25 cellular contexts compared by ENCODE assay signal in the genomic region with DNA sequence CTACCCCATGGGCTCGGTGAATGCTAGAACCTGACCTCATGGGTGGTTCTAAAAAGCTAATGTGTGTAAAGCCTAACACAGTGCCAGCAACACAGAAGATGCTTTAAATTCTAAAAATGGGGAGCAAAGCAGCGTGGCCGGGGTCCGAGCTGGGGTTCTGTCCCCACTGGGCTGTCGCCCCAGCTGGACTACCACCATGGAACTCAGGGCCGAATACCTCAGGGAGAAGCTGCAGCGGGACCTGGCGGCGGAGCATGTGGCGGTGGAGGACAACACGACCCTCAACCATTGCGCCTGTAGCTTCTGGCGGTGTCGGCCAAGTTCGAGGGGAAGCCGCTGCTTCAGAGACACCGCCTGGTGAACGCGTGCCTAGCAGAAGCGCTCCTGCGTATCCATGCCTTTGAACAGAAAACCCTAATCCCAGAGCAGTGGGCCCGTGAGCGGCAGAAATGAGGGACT. TPM values are rescaled to one million over a fixed set of nuclear protein-coding genes. Genes with fewer than 3 reads are reported as not detected.
DNase-seq lines count a peak whose midpoint lies in the region; ATAC-seq, FAIRE-seq and TF ChIP-seq lines count a peak whose summit lies in the region.
"Had no signal": no experiment of that assay in that cellular context is flagged by ENCODE, and none has a peak within 500 bp of the region (broad histone marks: within the 10 kb centered on the region; RNA-seq: fewer than 3 reads in every experiment).

No MANE protein-coding gene starts in this region.

- peaks cover 3% of the 10 kb centered on the region; the same call in 1 of the 2 replicates for H3K9me1 ChIP-seq in IMR-90 (ENCODE audit: insufficient read depth, low read length)

- no peak for TF ChIP-seq RAD21 in IMR-90 (IDR thresholded peaks at IDR 0.05; ENCODE audit: low read length)
- peak in 1 of 2 experiments; percentile 20; a peak in 1 of 4 replicates for TF ChIP-seq RAD21 in H1 (IDR thresholded peaks at IDR 0.05 in 1 of 2, conservative IDR thresholded peaks at IDR 0.05 in 1 of 2; ENCODE audit: low read depth in 2 of 2, low read length in 2 of 2)
- TF ChIP-seq RAD21 in neural cell (conservative IDR thresholded peaks at IDR 0.05): no peak

- no peak for FAIRE-seq in H1 (lab: Jason Lieb, UNC)
- FAIRE-seq: small intestine had no signal

- peaks cover 47% of the 10 kb centered on the region for H3K36me3 ChIP-seq in DND-41 (ENCODE audit: insufficient read depth, low read length)
- H3K36me3 ChIP-seq in IMR-90 (ENCODE audit: control insufficient read depth, insufficient read depth, low read length): peaks cover 9% of the 10 kb centered on the region
- peaks cover 0 to 16% (median 2%) of the 10 kb centered on the region in 4 experiments; a peak in 2 of 8 replicates for H3K36me3 ChIP-seq in H1 (ENCODE audit: control insufficient read depth in 2 of 4, insufficient read depth in 4 of 4, low read length in 3 of 4)
- H3K36me3 ChIP-seq in neural cell (ENCODE audit: insufficient read depth, low read length): peaks cover 21% of the 10 kb centered on the region
- H3K36me3 ChIP-seq: uterus had no signal

- TF ChIP-seq CTCF in DND-41 (IDR thresholded peaks at IDR 0.05; ENCODE audit: borderline replicate concordance, extremely low read depth, low read length, poor library complexity, severe bottlenecking) (peak; percentile 26), IMR-90 (conservative IDR thresholded peaks at IDR 0.05; ENCODE audit: low read depth, low read length) (no peak), H1 (IDR thresholded peaks at IDR 0.05; ENCODE audit: control extremely low read depth in 1 of 3, insufficient read depth in 1 of 3, low read depth in 1 of 3, low read length in 3 of 3) (no peak), neural cell (IDR thresholded peaks at IDR 0.05; ENCODE audit: poor library complexity, severe bottlenecking) (no peak)

- peaks cover 9 to 11% of the 10 kb centered on the region in 2 experiments; a peak in 3 of 4 replicates for H3K79me1 ChIP-seq in IMR-90 (ENCODE audit: low read depth in 1 of 2, low read length in 2 of 2)
- no peaks in the 10 kb centered on the region for H3K79me1 ChIP-seq in H1 (ENCODE audit: low read depth, low read length)

- dilution Hi-C loops in IMR-90 (cut with HindIII; ENCODE audit: low sequenced_read_pairs, unreplicated experiment): no loop called here

- peaks cover 68% of the 10 kb centered on the region for H3K79me2 ChIP-seq in DND-41 (ENCODE audit: insufficient read depth, low read length)
- peaks cover 2 to 36% of the 10 kb centered on the region in 2 experiments; a peak in 3 of 4 replicates for H3K79me2 ChIP-seq in H1 (ENCODE audit: control insufficient read depth in 1 of 2, insufficient read depth in 2 of 2, low read length in 2 of 2)
- peaks cover 58% of the 10 kb centered on the region for H3K79me2 ChIP-seq in neural cell (replicated peaks; ENCODE audit: insufficient read depth, low read length)

- peaks cover 4% of the 10 kb centered on the region for H3K23me2 ChIP-seq in H1 (ENCODE audit: low read depth, low read length)

- peak overlapping the region in 1 of 2 experiments; percentile 21; a peak in 1 of 4 replicates for H3K4me3 ChIP-seq in DND-41 (ENCODE audit: low read depth in 1 of 2, low read length in 2 of 2)
- H3K4me3 ChIP-seq in IMR-90 (ENCODE audit: insufficient read depth, low read depth, low read length): no peak overlapping the region
- no peak overlapping the region for H3K4me3 ChIP-seq in H1 (ENCODE audit: extremely low read depth in 1 of 4, insufficient read depth in 2 of 4, low read depth in 3 of 4, low read length in 4 of 4)
- no peak overlapping the region for H3K4me3 ChIP-seq in neural cell (ENCODE audit: low read length)
- H3K4me3 ChIP-seq: lung, SK-N-MC, uterus had no signal

- peak overlapping the region; percentile 57 for H3K9ac ChIP-seq in DND-41 (ENCODE audit: low read depth, low read length)
- no peak overlapping the region for H3K9ac ChIP-seq in IMR-90 (ENCODE audit: low read depth, low read length)
- no peak overlapping the region for H3K9ac ChIP-seq in H1 (replicated peaks in 1 of 4; ENCODE audit: extremely low read depth in 1 of 4, low read depth in 3 of 4, low read length in 3 of 4)
- H3K9ac ChIP-seq in neural cell (ENCODE audit: low read length): no peak overlapping the region

- ATAC-seq in DND-41 (ENCODE audit: insufficient read depth, low read depth) (peak; percentile 6; the same call in 2 of the 3 replicates), IMR-90 (ENCODE audit: low read depth) (no peak), HG02623 (IDR thresholded peaks at IDR 0.05; ENCODE audit: unreplicated experiment) (no peak)
- ATAC-seq: activated CD8-positive, alpha-beta memory T cell treated with anti-CD3 and anti-CD28 coated beads, Interleukin-2, amount 10 ng/mL, durations not matched to agents 7 days and 5 days; activated T-cell treated with anti-CD3 and anti-CD28 coated beads, Interleukin-2, amount 50 U/mL, for 72 hours had no signal

- H4K20me1 ChIP-seq in DND-41 (ENCODE audit: insufficient read depth, low read length) (peaks cover 18% of the 10 kb centered on the region; the same call in 1 of the 2 replicates), IMR-90 (ENCODE audit: insufficient read depth, low read length) (peaks cover 11% of the 10 kb centered on the region; the same call in 1 of the 2 replicates), H1 (replicated peaks in 1 of 2; ENCODE audit: control insufficient read depth in 1 of 2, insufficient read depth in 2 of 2, low read length in 2 of 2) (peaks cover 0 to 6% of the 10 kb centered on the region in 2 experiments), neural cell (ENCODE audit: insufficient read depth) (peaks cover 25% of the 10 kb centered on the region)

- no peaks in the 10 kb centered on the region for H3K9me2 ChIP-seq in neural cell (ENCODE audit: insufficient read depth, low read length)

- POLR2A ChIA-PET in IMR-90 (lab: Charles Lee; ENCODE audit: unreplicated experiment): interaction anchor here (0.9 kb wide), 1 partner anchor 167 kb away, joined by 3 read pairs; no protein-coding TSS in a partner anchor
- POLR2A ChIA-PET in H1 (lab: Charles Lee; ENCODE audit: partially characterized antibody): interaction anchor here (0.8 to 10.3 kb wide), 7 partner anchors 8 to 168 kb away, joined by 3 to 161 read pairs (median 12); a partner anchor contains a TSS

- BruUV-seq in IMR-90 (replicated peaks; lab: Mats Ljungman, UMichigan): no TSS peak

- H3K27ac ChIP-seq in DND-41 (ENCODE audit: low read length): peak overlapping the region; percentile 97
- H3K27ac ChIP-seq in IMR-90 (ENCODE audit: insufficient read depth, low read length): no peak overlapping the region
- no peak overlapping the region for H3K27ac ChIP-seq in H1 (ENCODE audit: low read depth, low read length)
- H3K27ac ChIP-seq in neural cell (ENCODE audit: low read length): no peak overlapping the region
- H3K27ac ChIP-seq: epithelial cell of prostate, RWPE1, SK-N-MC, uterus had no signal

- H4K91ac ChIP-seq in IMR-90 (ENCODE audit: insufficient read depth, low read depth, low read length): no peak overlapping the region
- H4K91ac ChIP-seq in H1 (replicated peaks; ENCODE audit: insufficient read length, low read length): no peak overlapping the region

- H3K4me1 ChIP-seq in DND-41 (ENCODE audit: insufficient read depth, low read length) (peaks cover 79% of the 10 kb centered on the region), IMR-90 (ENCODE audit: control insufficient read depth, insufficient read depth, low read length) (peaks cover 4% of the 10 kb centered on the region), H1 (replicated peaks in 1 of 4; ENCODE audit: control insufficient read depth in 3 of 4, insufficient read depth in 4 of 4, low read length in 3 of 4) (peaks cover 0 to 16% (median 6%) of the 10 kb centered on the region in 4 experiments; a peak in 4 of 7 replicates)
- H3K4me1 ChIP-seq: uterus had no signal

- no peak overlapping the region for H3K18ac ChIP-seq in IMR-90 (ENCODE audit: low read depth, low read length)
- H3K18ac ChIP-seq in H1 (ENCODE audit: extremely low read depth, low read length): no peak overlapping the region

- H3K9me3 ChIP-seq in DND-41 (ENCODE audit: insufficient read depth, low read length, severe bottlenecking): no peaks in the 10 kb centered on the region
- H3K9me3 ChIP-seq in IMR-90 (ENCODE audit: control insufficient read depth, insufficient read depth, low read length): no peaks in the 10 kb centered on the region
- no peaks in the 10 kb centered on the region for H3K9me3 ChIP-seq in H1 (ENCODE audit: insufficient read depth in 2 of 2, low read depth in 1 of 2, low read length in 1 of 2)
- no peaks in the 10 kb centered on the region for H3K9me3 ChIP-seq in neural cell (ENCODE audit: low read length)
- H3K9me3 ChIP-seq: uterus had no signal

- no peak overlapping the region for H4K5ac ChIP-seq in IMR-90 (ENCODE audit: low read depth, low read length)
- H4K5ac ChIP-seq in H1 (ENCODE audit: insufficient read length, low read depth, low read length): no peak overlapping the region

- H3K56ac ChIP-seq in IMR-90 (ENCODE audit: extremely low read depth, insufficient read depth, low read length): no peak overlapping the region
- no peak overlapping the region for H3K56ac ChIP-seq in H1 (replicated peaks; ENCODE audit: insufficient read length, low read depth, low read length)

- H3K27me3 ChIP-seq in DND-41 (ENCODE audit: insufficient read depth, low read length, poor library complexity): no peaks in the 10 kb centered on the region
- H3K27me3 ChIP-seq in IMR-90 (ENCODE audit: control insufficient read depth, insufficient read depth, low read length): no peaks in the 10 kb centered on the region
- H3K27me3 ChIP-seq in H1 (replicated peaks in 1 of 4; ENCODE audit: control insufficient read depth in 3 of 4, extremely low read depth in 1 of 4, insufficient read depth in 3 of 4, low read length in 3 of 4): no peaks in the 10 kb centered on the region
- no peaks in the 10 kb centered on the region for H3K27me3 ChIP-seq in neural cell (ENCODE audit: insufficient read depth, low read depth, low read length)
- H3K27me3 ChIP-seq: uterus had no signal

- no peak overlapping the region for H3K14ac ChIP-seq in IMR-90 (replicated peaks; ENCODE audit: low read depth, low read length)
- no peak overlapping the region for H3K14ac ChIP-seq in H1 (ENCODE audit: insufficient read length)

- no peak overlapping the region for H2BK15ac ChIP-seq in IMR-90 (ENCODE audit: low read depth, low read length)
- H2BK15ac ChIP-seq in H1 (ENCODE audit: low read length): no peak overlapping the region

- H3K23ac ChIP-seq in IMR-90 (ENCODE audit: low read depth, low read length): no peak overlapping the region
- H3K23ac ChIP-seq in H1 (ENCODE audit: insufficient read length): no peak overlapping the region

- H3K4me2 ChIP-seq in DND-41 (ENCODE audit: insufficient read depth, low read length): peak overlapping the region; percentile 64
- H3K4me2 ChIP-seq in IMR-90 (ENCODE audit: low read depth, low read length): no peak overlapping the region
- no peak overlapping the region for H3K4me2 ChIP-seq in H1 (ENCODE audit: insufficient read depth in 1 of 2, low read depth in 2 of 2, low read length in 2 of 2)
- no peak overlapping the region for H3K4me2 ChIP-seq in neural cell (ENCODE audit: low read length)

- H2AK5ac ChIP-seq in IMR-90 (ENCODE audit: low read depth, low read length): no peak overlapping the region
- peak overlapping the region; percentile 8; the same call in 1 of the 2 replicates for H2AK5ac ChIP-seq in H1 (ENCODE audit: low read depth, low read length)

- no peak overlapping the region for H2BK120ac ChIP-seq in IMR-90 (ENCODE audit: low read depth, low read length)
- no peak overlapping the region for H2BK120ac ChIP-seq in H1 (replicated peaks; ENCODE audit: low read depth, low read length)

- DNase-seq in DND-41 (peak; percentile 48), IMR-90 (no peak), H1 (ENCODE audit: low read depth in 1 of 2, low spot score in 2 of 2) (peak in 1 of 2 experiments; percentile 64), NCI-H2227 treated with DMSO at 0.1 percent for 48 hours (lab: John Stamatoyannopoulos, UW) (no peak), DMS153 treated with DMSO at 0.1 percent for 48 hours (lab: John Stamatoyannopoulos, UW; ENCODE audit: unreplicated experiment) (no peak)
- DNase-seq: activated CD4-positive, alpha-beta T cell treated with anti-CD3 and anti-CD28 coated beads, Interleukin-2, amount 10 ng/mL, durations not matched to agents 24 days and 14 days; activated CD8-positive, alpha-beta memory T cell treated with anti-CD3 and anti-CD28 coated beads, Interleukin-2, amount 10 ng/mL, durations not matched to agents 7 days and 5 days; activated naive CD4-positive, alpha-beta T cell treated with Interleukin-2 at 50 U/mL for 16 hours; activated T-cell treated with anti-CD3 and anti-CD28 coated beads, Interleukin-2, amount 50 U/mL, for 72 hours; amniotic stem cell; caudate nucleus; CD4-positive, CD25-positive, alpha-beta regulatory T cell; head of caudate nucleus; kidney glomerular epithelial cell; NCI-H1436 treated with DMSO at 0.1 percent for 48 hours; occipital lobe; small intestine; stimulated activated CD4-positive, alpha-beta T cell treated with anti-CD3 and anti-CD28 coated beads, Interleukin-2, amount 100 ng/mL, for 24 hours; uterus had no signal

- H2BK20ac ChIP-seq in IMR-90 (ENCODE audit: low read depth, low read length): no peak overlapping the region
- H2BK20ac ChIP-seq in H1 (ENCODE audit: low read length): no peak overlapping the region

- in situ Hi-C loops in IMR-90 (cut with MboI; ENCODE audit: low sequenced_read_pairs): no loop called here

- H2BK5ac ChIP-seq in IMR-90 (ENCODE audit: low read depth, low read length, poor library complexity, severe bottlenecking) (no peak overlapping the region), H1 (ENCODE audit: low read depth, low read length) (peak overlapping the region; percentile 60; the same call in 1 of the 2 replicates)

- H3K4ac ChIP-seq in IMR-90 (ENCODE audit: low read depth, low read length) (no peak overlapping the region), H1 (replicated peaks; ENCODE audit: insufficient read length, low read depth, low read length) (no peak overlapping the region)

- intact Hi-C loops in IMR-90 (cut with micrococcal nuclease): no loop called here

- H4K8ac ChIP-seq in IMR-90 (ENCODE audit: low read depth in 2 of 2, low read length in 2 of 2) (no peak overlapping the region), H1 (ENCODE audit: extremely low read depth, insufficient read depth, low read length) (peak overlapping the region; percentile 4; the same call in 1 of the 2 replicates)

- TF ChIP-seq EP300 in H1 (IDR thresholded peaks at IDR 0.05; ENCODE audit: borderline replicate concordance in 1 of 2, low read depth in 2 of 2, low read length in 2 of 2) (no peak), neural cell (conservative IDR thresholded peaks at IDR 0.05; ENCODE audit: poor library complexity, severe bottlenecking) (no peak)

- WGBS in IMR-90 (ENCODE audit: extremely low coverage in 2 of 2, insufficient read length in 1 of 2), 2 experiments: 94% methylated on average over 19 of the region's 23 CpGs; no CpG with 5 or more reads in 1 of the 2 experiments
- 97% methylated on average over 21 of the region's 23 CpGs; no CpG with 5 or more reads in 1 of the 2 experiments for WGBS in H1 (ENCODE audit: extremely low coverage in 1 of 2, insufficient coverage in 1 of 2, insufficient read length in 1 of 2, insufficient replicate concordance in 2 of 2, low coverage in 1 of 2, low lambda C conversion rate in 2 of 2, missing lambda C conversion rate in 1 of 2), 2 experiments

- CTCF ChIA-PET in IMR-90 (lab: Yijun Ruan, JAX): interaction anchor here (0.5 to 0.6 kb wide), 2 partner anchors 749 to 799 kb away, joined by 3 to 6 read pairs; no protein-coding TSS in a partner anchor
- CTCF ChIA-PET in H1 (lab: Charles Lee; ENCODE audit: partially characterized antibody): interaction anchor here (0.7 to 1.2 kb wide), 3 partner anchors 14 to 72 kb away, joined by 3 read pairs; no protein-coding TSS in a partner anchor

- TF ChIP-seq POLR2A in IMR-90 (IDR thresholded peaks at IDR 0.05; ENCODE audit: low read depth, low read length) (peak; percentile 13; the same call in 1 of the 2 replicates), H1 (IDR thresholded peaks at IDR 0.05; ENCODE audit: control extremely low read depth in 1 of 2, low read depth in 2 of 2, low read length in 2 of 2) (no peak)

- no peak overlapping the region for H2AK9ac ChIP-seq in IMR-90 (replicated peaks; ENCODE audit: low read depth, low read length, poor library complexity)

- H2BK12ac ChIP-seq in H1 (ENCODE audit: low read depth, low read length): peak overlapping the region; percentile 41

- H2AFZ ChIP-seq in DND-41 (ENCODE audit: low read depth, low read length): no peak overlapping the region
- H2AFZ ChIP-seq in IMR-90 (replicated peaks; ENCODE audit: low read length, poor library complexity): no peak overlapping the region
- no peak overlapping the region for H2AFZ ChIP-seq in H1 (ENCODE audit: low read length)
- H2AFZ ChIP-seq in neural cell (ENCODE audit: low read depth, low read length): no peak overlapping the region

- peaks cover 7% of the 10 kb centered on the region for H3F3A ChIP-seq in neural cell (ENCODE audit: insufficient read depth, low read length, poor library complexity, severe bottlenecking)

RNA-seq across cellular contexts. Expression of a gene that starts 8.4 kb away (rescaled TPM):
- 4.7 and 6.4 TPM in 2 replicates for total RNA-seq in IMR-90 (2012; rRNA removed)
- 4.8 and 5.4 TPM in 2 replicates for polyA plus RNA-seq in IMR-90 (2012; rRNA removed)
- 3.1 and 5.4 TPM in 2 replicates for polyA plus RNA-seq in IMR-90 (2012; cell fraction: cytosol; rRNA removed)
- polyA plus RNA-seq in IMR-90 (2012; cell fraction: nucleus; rRNA removed; ENCODE audit: low replicate concordance): 4.5 and 8.7 TPM in 2 replicates
- 162 and 169 TPM in 2 replicates for total RNA-seq in H1 (2021; fragmentation: NEBNext Ultra II Directional; extraction: Animal tissue kit (Norgen Biotek cat#: 25700))
- 14.1 and 16.1 TPM in 2 replicates for polyA plus RNA-seq in H1 (2011; rRNA removed)
- 25.2 TPM for polyA plus RNA-seq in H1 (2011; cell fraction: cytosol; rRNA removed)
- polyA plus RNA-seq in H1 (2011; cell fraction: nucleus; rRNA removed): 28.0 TPM
- 42.4 to 50.3 TPM (median 46.5 TPM) in 4 replicates for polyA plus RNA-seq in H1 (2012, experiment 1 of 2)
- 31.6 TPM for polyA plus RNA-seq in H1 (2012, experiment 2 of 2)
- polyA plus RNA-seq in H1 (2013, experiment 1 of 2): 141 TPM
- 134 TPM for polyA plus RNA-seq in H1 (2013, experiment 2 of 2)
- polyA minus RNA-seq in H1 (2011; rRNA and poly(A)+ RNA removed): 26.2 and 31.1 TPM in 2 replicates
- polyA minus RNA-seq in H1 (2011; cell fraction: cytosol; rRNA and poly(A)+ RNA removed): 46.9 TPM
- polyA minus RNA-seq in H1 (2011; cell fraction: nucleus; rRNA and poly(A)+ RNA removed): 36.0 TPM
- 371 and 394 TPM in 2 replicates for polyA plus RNA-seq in neural cell
- 742 and 770 TPM in 2 replicates for polyA minus RNA-seq in neural cell
